Comparison of ENCODE assay signal across 1 cellular context in the genomic region with DNA sequence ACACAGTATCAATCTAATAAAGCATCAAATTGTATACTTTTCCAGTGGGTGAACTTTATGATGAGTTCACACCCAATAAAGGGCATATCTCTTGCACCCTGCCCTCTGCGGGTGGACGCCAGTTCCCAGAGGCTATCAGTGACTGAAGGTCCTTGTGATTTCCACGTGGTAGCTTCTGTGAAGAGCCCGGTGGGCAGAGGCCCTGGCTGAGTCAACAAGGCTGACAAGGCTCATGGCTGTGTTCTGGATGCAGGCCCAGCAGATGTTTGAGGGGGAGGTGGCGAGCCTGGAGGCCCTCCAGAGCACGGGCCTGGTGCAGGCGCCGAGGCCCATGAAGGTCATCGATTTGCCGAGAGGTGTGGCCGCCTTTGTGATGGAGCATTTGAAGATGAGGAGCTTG.
A peak's percentile ranks its signal among the peaks of the same experiment; 100 is the strongest.
TF ChIP-seq lines count a peak whose summit lies in the region.

No MANE protein-coding gene starts in this region.

TF ChIP-seq in K562, 482 proteins besides CTCF, POLR2A, EP300 and RAD21 (continued from another document):
- TF ChIP-seq, protein P1, sequence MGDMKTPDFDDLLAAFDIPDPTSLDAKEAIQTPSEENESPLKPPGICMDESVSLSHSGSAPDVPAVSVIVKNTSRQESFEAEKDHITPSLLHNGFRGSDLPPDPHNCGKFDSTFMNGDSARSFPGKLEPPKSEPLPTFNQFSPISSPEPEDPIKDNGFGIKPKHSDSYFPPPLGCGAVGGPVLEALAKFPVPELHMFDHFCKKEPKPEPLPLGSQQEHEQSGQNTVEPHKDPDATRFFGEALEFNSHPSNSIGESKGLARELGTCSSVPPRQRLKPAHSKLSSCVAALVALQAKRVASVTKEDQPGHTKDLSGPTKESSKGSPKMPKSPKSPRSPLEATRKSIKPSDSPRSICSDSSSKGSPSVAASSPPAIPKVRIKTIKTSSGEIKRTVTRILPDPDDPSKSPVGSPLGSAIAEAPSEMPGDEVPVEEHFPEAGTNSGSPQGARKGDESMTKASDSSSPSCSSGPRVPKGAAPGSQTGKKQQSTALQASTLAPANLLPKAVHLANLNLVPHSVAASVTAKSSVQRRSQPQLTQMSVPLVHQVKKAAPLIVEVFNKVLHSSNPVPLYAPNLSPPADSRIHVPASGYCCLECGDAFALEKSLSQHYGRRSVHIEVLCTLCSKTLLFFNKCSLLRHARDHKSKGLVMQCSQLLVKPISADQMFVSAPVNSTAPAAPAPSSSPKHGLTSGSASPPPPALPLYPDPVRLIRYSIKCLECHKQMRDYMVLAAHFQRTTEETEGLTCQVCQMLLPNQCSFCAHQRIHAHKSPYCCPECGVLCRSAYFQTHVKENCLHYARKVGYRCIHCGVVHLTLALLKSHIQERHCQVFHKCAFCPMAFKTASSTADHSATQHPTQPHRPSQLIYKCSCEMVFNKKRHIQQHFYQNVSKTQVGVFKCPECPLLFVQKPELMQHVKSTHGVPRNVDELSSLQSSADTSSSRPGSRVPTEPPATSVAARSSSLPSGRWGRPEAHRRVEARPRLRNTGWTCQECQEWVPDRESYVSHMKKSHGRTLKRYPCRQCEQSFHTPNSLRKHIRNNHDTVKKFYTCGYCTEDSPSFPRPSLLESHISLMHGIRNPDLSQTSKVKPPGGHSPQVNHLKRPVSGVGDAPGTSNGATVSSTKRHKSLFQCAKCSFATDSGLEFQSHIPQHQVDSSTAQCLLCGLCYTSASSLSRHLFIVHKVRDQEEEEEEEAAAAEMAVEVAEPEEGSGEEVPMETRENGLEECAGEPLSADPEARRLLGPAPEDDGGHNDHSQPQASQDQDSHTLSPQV (IDR thresholded peaks at IDR 0.05), result peak; percentile 49; the same call in 1 of the 2 replicates
- TF ChIP-seq, protein P2, sequence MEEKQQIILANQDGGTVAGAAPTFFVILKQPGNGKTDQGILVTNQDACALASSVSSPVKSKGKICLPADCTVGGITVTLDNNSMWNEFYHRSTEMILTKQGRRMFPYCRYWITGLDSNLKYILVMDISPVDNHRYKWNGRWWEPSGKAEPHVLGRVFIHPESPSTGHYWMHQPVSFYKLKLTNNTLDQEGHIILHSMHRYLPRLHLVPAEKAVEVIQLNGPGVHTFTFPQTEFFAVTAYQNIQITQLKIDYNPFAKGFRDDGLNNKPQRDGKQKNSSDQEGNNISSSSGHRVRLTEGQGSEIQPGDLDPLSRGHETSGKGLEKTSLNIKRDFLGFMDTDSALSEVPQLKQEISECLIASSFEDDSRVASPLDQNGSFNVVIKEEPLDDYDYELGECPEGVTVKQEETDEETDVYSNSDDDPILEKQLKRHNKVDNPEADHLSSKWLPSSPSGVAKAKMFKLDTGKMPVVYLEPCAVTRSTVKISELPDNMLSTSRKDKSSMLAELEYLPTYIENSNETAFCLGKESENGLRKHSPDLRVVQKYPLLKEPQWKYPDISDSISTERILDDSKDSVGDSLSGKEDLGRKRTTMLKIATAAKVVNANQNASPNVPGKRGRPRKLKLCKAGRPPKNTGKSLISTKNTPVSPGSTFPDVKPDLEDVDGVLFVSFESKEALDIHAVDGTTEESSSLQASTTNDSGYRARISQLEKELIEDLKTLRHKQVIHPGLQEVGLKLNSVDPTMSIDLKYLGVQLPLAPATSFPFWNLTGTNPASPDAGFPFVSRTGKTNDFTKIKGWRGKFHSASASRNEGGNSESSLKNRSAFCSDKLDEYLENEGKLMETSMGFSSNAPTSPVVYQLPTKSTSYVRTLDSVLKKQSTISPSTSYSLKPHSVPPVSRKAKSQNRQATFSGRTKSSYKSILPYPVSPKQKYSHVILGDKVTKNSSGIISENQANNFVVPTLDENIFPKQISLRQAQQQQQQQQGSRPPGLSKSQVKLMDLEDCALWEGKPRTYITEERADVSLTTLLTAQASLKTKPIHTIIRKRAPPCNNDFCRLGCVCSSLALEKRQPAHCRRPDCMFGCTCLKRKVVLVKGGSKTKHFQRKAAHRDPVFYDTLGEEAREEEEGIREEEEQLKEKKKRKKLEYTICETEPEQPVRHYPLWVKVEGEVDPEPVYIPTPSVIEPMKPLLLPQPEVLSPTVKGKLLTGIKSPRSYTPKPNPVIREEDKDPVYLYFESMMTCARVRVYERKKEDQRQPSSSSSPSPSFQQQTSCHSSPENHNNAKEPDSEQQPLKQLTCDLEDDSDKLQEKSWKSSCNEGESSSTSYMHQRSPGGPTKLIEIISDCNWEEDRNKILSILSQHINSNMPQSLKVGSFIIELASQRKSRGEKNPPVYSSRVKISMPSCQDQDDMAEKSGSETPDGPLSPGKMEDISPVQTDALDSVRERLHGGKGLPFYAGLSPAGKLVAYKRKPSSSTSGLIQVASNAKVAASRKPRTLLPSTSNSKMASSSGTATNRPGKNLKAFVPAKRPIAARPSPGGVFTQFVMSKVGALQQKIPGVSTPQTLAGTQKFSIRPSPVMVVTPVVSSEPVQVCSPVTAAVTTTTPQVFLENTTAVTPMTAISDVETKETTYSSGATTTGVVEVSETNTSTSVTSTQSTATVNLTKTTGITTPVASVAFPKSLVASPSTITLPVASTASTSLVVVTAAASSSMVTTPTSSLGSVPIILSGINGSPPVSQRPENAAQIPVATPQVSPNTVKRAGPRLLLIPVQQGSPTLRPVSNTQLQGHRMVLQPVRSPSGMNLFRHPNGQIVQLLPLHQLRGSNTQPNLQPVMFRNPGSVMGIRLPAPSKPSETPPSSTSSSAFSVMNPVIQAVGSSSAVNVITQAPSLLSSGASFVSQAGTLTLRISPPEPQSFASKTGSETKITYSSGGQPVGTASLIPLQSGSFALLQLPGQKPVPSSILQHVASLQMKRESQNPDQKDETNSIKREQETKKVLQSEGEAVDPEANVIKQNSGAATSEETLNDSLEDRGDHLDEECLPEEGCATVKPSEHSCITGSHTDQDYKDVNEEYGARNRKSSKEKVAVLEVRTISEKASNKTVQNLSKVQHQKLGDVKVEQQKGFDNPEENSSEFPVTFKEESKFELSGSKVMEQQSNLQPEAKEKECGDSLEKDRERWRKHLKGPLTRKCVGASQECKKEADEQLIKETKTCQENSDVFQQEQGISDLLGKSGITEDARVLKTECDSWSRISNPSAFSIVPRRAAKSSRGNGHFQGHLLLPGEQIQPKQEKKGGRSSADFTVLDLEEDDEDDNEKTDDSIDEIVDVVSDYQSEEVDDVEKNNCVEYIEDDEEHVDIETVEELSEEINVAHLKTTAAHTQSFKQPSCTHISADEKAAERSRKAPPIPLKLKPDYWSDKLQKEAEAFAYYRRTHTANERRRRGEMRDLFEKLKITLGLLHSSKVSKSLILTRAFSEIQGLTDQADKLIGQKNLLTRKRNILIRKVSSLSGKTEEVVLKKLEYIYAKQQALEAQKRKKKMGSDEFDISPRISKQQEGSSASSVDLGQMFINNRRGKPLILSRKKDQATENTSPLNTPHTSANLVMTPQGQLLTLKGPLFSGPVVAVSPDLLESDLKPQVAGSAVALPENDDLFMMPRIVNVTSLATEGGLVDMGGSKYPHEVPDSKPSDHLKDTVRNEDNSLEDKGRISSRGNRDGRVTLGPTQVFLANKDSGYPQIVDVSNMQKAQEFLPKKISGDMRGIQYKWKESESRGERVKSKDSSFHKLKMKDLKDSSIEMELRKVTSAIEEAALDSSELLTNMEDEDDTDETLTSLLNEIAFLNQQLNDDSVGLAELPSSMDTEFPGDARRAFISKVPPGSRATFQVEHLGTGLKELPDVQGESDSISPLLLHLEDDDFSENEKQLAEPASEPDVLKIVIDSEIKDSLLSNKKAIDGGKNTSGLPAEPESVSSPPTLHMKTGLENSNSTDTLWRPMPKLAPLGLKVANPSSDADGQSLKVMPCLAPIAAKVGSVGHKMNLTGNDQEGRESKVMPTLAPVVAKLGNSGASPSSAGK (IDR thresholded peaks at IDR 0.05), result peak; percentile 87
- TF ChIP-seq MTA2 (IDR thresholded peaks at IDR 0.05; ENCODE audit: low read depth), result no peak
- TF ChIP-seq, protein P3, sequence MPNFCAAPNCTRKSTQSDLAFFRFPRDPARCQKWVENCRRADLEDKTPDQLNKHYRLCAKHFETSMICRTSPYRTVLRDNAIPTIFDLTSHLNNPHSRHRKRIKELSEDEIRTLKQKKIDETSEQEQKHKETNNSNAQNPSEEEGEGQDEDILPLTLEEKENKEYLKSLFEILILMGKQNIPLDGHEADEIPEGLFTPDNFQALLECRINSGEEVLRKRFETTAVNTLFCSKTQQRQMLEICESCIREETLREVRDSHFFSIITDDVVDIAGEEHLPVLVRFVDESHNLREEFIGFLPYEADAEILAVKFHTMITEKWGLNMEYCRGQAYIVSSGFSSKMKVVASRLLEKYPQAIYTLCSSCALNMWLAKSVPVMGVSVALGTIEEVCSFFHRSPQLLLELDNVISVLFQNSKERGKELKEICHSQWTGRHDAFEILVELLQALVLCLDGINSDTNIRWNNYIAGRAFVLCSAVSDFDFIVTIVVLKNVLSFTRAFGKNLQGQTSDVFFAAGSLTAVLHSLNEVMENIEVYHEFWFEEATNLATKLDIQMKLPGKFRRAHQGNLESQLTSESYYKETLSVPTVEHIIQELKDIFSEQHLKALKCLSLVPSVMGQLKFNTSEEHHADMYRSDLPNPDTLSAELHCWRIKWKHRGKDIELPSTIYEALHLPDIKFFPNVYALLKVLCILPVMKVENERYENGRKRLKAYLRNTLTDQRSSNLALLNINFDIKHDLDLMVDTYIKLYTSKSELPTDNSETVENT (CRISPR knock-in tag; IDR thresholded peaks at IDR 0.05), result no peak
